Comparison of ENCODE assay signal across 7 cellular contexts in genomic region chr17:78144146-78144719, GRCh38. TPM values are rescaled to one million over a fixed set of nuclear protein-coding genes. Genes with fewer than 3 reads are reported as not detected.
DNase-seq lines count a peak whose midpoint lies in the region; ATAC-seq and TF ChIP-seq lines count a peak whose summit lies in the region.

No MANE protein-coding gene starts in this region.

- H3K36me3 ChIP-seq in NT2/D1 (ENCODE audit: insufficient read depth, insufficient read length, low read length): no peaks in the 10 kb centered on the region
- no peaks in the 10 kb centered on the region for H3K36me3 ChIP-seq in duodenal mucosa (ENCODE audit: control insufficient read depth in 1 of 2, insufficient read depth in 2 of 2, low read length in 2 of 2)
- H3K36me3 ChIP-seq in muscle layer of duodenum (ENCODE audit: control insufficient read depth in 1 of 2, insufficient read depth in 2 of 2, low read length in 2 of 2): no peaks in the 10 kb centered on the region
- no peaks in the 10 kb centered on the region for H3K36me3 ChIP-seq in mesendoderm (ENCODE audit: control insufficient read depth, insufficient read depth, low read length)

- no peak overlapping the region for H3K18ac ChIP-seq in mesendoderm (ENCODE audit: low read length)

- H3K4me3 ChIP-seq in NT2/D1 (ENCODE audit: insufficient read length, low read depth) (no peak overlapping the region), duodenal mucosa (ENCODE audit: low read depth in 1 of 2, low read length in 2 of 2) (peak overlapping the region; percentile 19 to 40), muscle layer of duodenum (ENCODE audit: low read depth in 1 of 2, low read length in 2 of 2) (peak overlapping the region; percentile 21 to 25), mesendoderm (ENCODE audit: low read length) (no peak overlapping the region)

- H3K9me3 ChIP-seq in NT2/D1 (ENCODE audit: insufficient read depth, low read length) (no peaks in the 10 kb centered on the region), duodenal mucosa (ENCODE audit: control insufficient read depth in 1 of 2, low read length in 2 of 2) (no peaks in the 10 kb centered on the region), muscle layer of duodenum (ENCODE audit: control insufficient read depth in 1 of 2, low read length in 2 of 2) (no peaks in the 10 kb centered on the region)

- H3K4me2 ChIP-seq in mesendoderm (ENCODE audit: low read length): no peak overlapping the region

- H4K5ac ChIP-seq in mesendoderm (ENCODE audit: low read length): no peak overlapping the region

- no CpG with 5 or more reads among the region's 11 CpGs for WGBS in mesendoderm (ENCODE audit: extremely low coverage, insufficient coverage, low lambda C conversion rate)

- TF ChIP-seq CTCF in GM12872 (IDR thresholded peaks at IDR 0.05; ENCODE audit: insufficient read depth, low read depth, low read length): peak; percentile 16; the same call in 1 of the 3 replicates

- no peak for DNase-seq in NT2/D1 (ENCODE audit: low read depth, low spot score)
- DNase-seq in SK-N-DZ (ENCODE audit: low spot score): no peak
- DNase-seq in mesendoderm: no peak

- H2BK120ac ChIP-seq in mesendoderm (ENCODE audit: low read depth, low read length): no peak overlapping the region

- no peaks in the 10 kb centered on the region for H3K79me2 ChIP-seq in mesendoderm (ENCODE audit: control insufficient read depth, insufficient read depth, low read length)

- peaks cover 2% of the 10 kb centered on the region for H3K27me3 ChIP-seq in NT2/D1 (ENCODE audit: insufficient read depth, insufficient read length)
- no peaks in the 10 kb centered on the region for H3K27me3 ChIP-seq in duodenal mucosa (ENCODE audit: control insufficient read depth in 1 of 2, insufficient read depth in 2 of 2, low read length in 2 of 2)
- H3K27me3 ChIP-seq in muscle layer of duodenum (ENCODE audit: low read depth, low read length): no peaks in the 10 kb centered on the region
- no peaks in the 10 kb centered on the region for H3K27me3 ChIP-seq in mesendoderm (ENCODE audit: insufficient read depth, low read length, poor library complexity)

- H4K8ac ChIP-seq in mesendoderm (ENCODE audit: low read depth, low read length): no peak overlapping the region

- peak overlapping the region; percentile 60 for H3K27ac ChIP-seq in duodenal mucosa (ENCODE audit: low read depth, low read length)
- H3K27ac ChIP-seq in muscle layer of duodenum (ENCODE audit: low read length): peak overlapping the region; percentile 39
- H3K27ac ChIP-seq in mesendoderm (ENCODE audit: low read depth, low read length): no peak overlapping the region

- no peak for ATAC-seq in HG02642 (IDR thresholded peaks at IDR 0.05; ENCODE audit: poor library complexity, unreplicated experiment)

- no peak overlapping the region for H2BK5ac ChIP-seq in mesendoderm (ENCODE audit: low read length)

- H2BK15ac ChIP-seq in mesendoderm (replicated peaks; ENCODE audit: low read depth): no peak overlapping the region

- H2AK5ac ChIP-seq in mesendoderm (ENCODE audit: low read length): no peak overlapping the region

- H3K9ac ChIP-seq in NT2/D1 (ENCODE audit: insufficient read length, low read depth): peak overlapping the region; percentile 51
- peak overlapping the region in 1 of 2 donors; percentile 66 for H3K9ac ChIP-seq in duodenal mucosa (ENCODE audit: low read depth in 1 of 2, low read length in 2 of 2)
- H3K9ac ChIP-seq in mesendoderm (ENCODE audit: low read length): no peak overlapping the region

- H3K79me1 ChIP-seq in mesendoderm (ENCODE audit: low read length): no peaks in the 10 kb centered on the region

- H3K4me1 ChIP-seq in NT2/D1 (ENCODE audit: insufficient read depth, insufficient read length): peaks cover 24% of the 10 kb centered on the region
- peaks cover 56 to 77% of the 10 kb centered on the region in 2 donors for H3K4me1 ChIP-seq in duodenal mucosa (ENCODE audit: control insufficient read depth in 1 of 2, insufficient read depth in 2 of 2, low read length in 2 of 2)
- H3K4me1 ChIP-seq in muscle layer of duodenum (ENCODE audit: control insufficient read depth in 1 of 2, insufficient read depth in 2 of 2, low read length in 2 of 2): peaks cover 14 to 36% of the 10 kb centered on the region in 2 donors
- no peaks in the 10 kb centered on the region for H3K4me1 ChIP-seq in mesendoderm (ENCODE audit: control insufficient read depth, low read depth, low read length)

- H3K56ac ChIP-seq in mesendoderm (ENCODE audit: low read length): no peak overlapping the region

- no peak overlapping the region for H3K23ac ChIP-seq in mesendoderm (ENCODE audit: low read length)

- no peak overlapping the region for H3K4ac ChIP-seq in mesendoderm (ENCODE audit: low read depth, low read length)

RNA-seq across cellular contexts. Expression of gene C17orf99, which starts 2.0 kb away (rescaled TPM):
- not detected in 2 replicates for polyA plus RNA-seq in SK-N-DZ (2014; cell fraction: cytosol; rRNA removed)
- polyA plus RNA-seq in SK-N-DZ (2014; cell fraction: nucleus; rRNA removed): not detected in 2 replicates
- polyA plus RNA-seq in mesendoderm (2013, experiment 1 of 2): not detected
- not detected for polyA plus RNA-seq in mesendoderm (2013, experiment 2 of 2)

RNA-seq across cellular contexts. Expression of gene TMC8, which starts 13.7 kb away (rescaled TPM):
- polyA plus RNA-seq in SK-N-DZ (2014; cell fraction: cytosol; rRNA removed): 0.06 TPM in 1 of 2 replicates, not detected in the other
- not detected in 2 replicates for polyA plus RNA-seq in SK-N-DZ (2014; cell fraction: nucleus; rRNA removed)
- polyA plus RNA-seq in mesendoderm (2013, experiment 1 of 2): 0.84 TPM
- polyA plus RNA-seq in mesendoderm (2013, experiment 2 of 2): 0.60 TPM

RNA-seq across cellular contexts. Expression of gene TMC6, which starts 15.7 kb away (rescaled TPM):
- 0.97 and 1.2 TPM in 2 replicates for polyA plus RNA-seq in SK-N-DZ (2014; cell fraction: cytosol; rRNA removed)
- 4.7 and 9.8 TPM in 2 replicates for polyA plus RNA-seq in SK-N-DZ (2014; cell fraction: nucleus; rRNA removed)
- 47.4 TPM for polyA plus RNA-seq in mesendoderm (2013, experiment 1 of 2)
- polyA plus RNA-seq in mesendoderm (2013, experiment 2 of 2): 45.1 TPM

RNA-seq across cellular contexts. Expression of gene SYNGR2, which starts 24.1 kb away (rescaled TPM):
- 6.6 and 7.1 TPM in 2 replicates for polyA plus RNA-seq in SK-N-DZ (2014; cell fraction: cytosol; rRNA removed)
- 11.0 and 12.7 TPM in 2 replicates for polyA plus RNA-seq in SK-N-DZ (2014; cell fraction: nucleus; rRNA removed)
- 23.3 TPM for polyA plus RNA-seq in mesendoderm (2013, experiment 1 of 2)
- polyA plus RNA-seq in mesendoderm (2013, experiment 2 of 2): 23.1 TPM

RNA-seq across cellular contexts. Expression of gene TK1, which starts 42.6 kb away (rescaled TPM):
- 77.3 and 87.6 TPM in 2 replicates for polyA plus RNA-seq in SK-N-DZ (2014; cell fraction: cytosol; rRNA removed)
- 44.3 and 60.3 TPM in 2 replicates for polyA plus RNA-seq in SK-N-DZ (2014; cell fraction: nucleus; rRNA removed)
- 73.3 TPM for polyA plus RNA-seq in mesendoderm (2013, experiment 1 of 2)
- polyA plus RNA-seq in mesendoderm (2013, experiment 2 of 2): 72.5 TPM

Comparison
In these comparisons a context has a peak if more than half of its experiments do, and no peak if none do; other contexts are left out.
1. H3K4me3 ChIP-seq: peak in duodenal mucosa (2 of 2) and muscle layer of duodenum (2 of 2); none in NT2/D1 (single experiment) and mesendoderm (single experiment).